In genomic region chr2:8489221-8489620, GRCh38 we compare ENCODE assay signal across 25 cellular contexts.
DNase-seq lines count a peak whose midpoint lies in the region; ATAC-seq, FAIRE-seq and TF ChIP-seq lines count a peak whose summit lies in the region.
"Had no signal": no experiment of that assay in that cellular context is flagged by ENCODE, and none has a peak within 500 bp of the region (broad histone marks: within the 10 kb centered on the region; RNA-seq: fewer than 3 reads in every experiment).

No MANE protein-coding gene starts in this region.

- no TSS peak for BruUV-seq in GM12878 (replicated peaks; lab: Mats Ljungman, UMichigan)

- TF ChIP-seq POLR2A in GM12878 (IDR thresholded peaks at IDR 0.05; ENCODE audit: low read depth, low read length), result no peak

- H3K9me3 ChIP-seq in CD4-positive, CD25-positive, alpha-beta regulatory T cell (ENCODE audit: control insufficient read depth in 2 of 2, low read length in 2 of 2), result no peaks in the 10 kb centered on the region
- H3K9me3 ChIP-seq in GM12878 (replicated peaks; ENCODE audit: control insufficient read depth, insufficient read depth, low read length), result no peaks in the 10 kb centered on the region
- H3K9me3 ChIP-seq: ascending aorta, Peyer's patch, SJSA1, stomach had no signal

- H3K4me3 ChIP-seq in CD4-positive, CD25-positive, alpha-beta regulatory T cell (ENCODE audit: low read depth, low read length), result peak overlapping the region; percentile 87
- H3K4me3 ChIP-seq in GM12865 (ENCODE audit: low read depth, low read length) (peak overlapping the region; percentile 63), GM12878 (no peak overlapping the region)
- H3K4me3 ChIP-seq: ascending aorta, Peyer's patch, SJSA1 had no signal

- H3K4me1 ChIP-seq in CD4-positive, CD25-positive, alpha-beta regulatory T cell (ENCODE audit: control insufficient read depth, insufficient read depth, low read length, poor library complexity, severe bottlenecking), result peaks cover 46% of the 10 kb centered on the region
- peaks cover 19% of the 10 kb centered on the region for H3K4me1 ChIP-seq in GM12878 (ENCODE audit: control insufficient read depth, insufficient read depth, low read length)
- H3K4me1 ChIP-seq: SJSA1 had no signal

- POLR2A ChIA-PET in GM12878 (lab: Charles Lee), result interaction anchor here (0.9 to 6.2 kb wide), 13 partner anchors 11 to 193 kb away, joined by 3 to 40 read pairs (median 7); no protein-coding TSS in a partner anchor
- POLR2A ChIA-PET in naive thymus-derived CD8-positive, alpha-beta T cell (lab: Charles Lee), result no interaction called here

- no peak for DNase-seq in CD4-positive, CD25-positive, alpha-beta regulatory T cell
- DNase-seq in GM12865 (ENCODE audit: low read depth) (no peak), GM12878 (ENCODE audit: low read depth, low spot score) (no peak), CD1c-positive myeloid dendritic cell (ENCODE audit: extremely low spot score) (no peak), NCI-H774 (lab: John Stamatoyannopoulos, UW) (no peak)
- DNase-seq in naive thymus-derived CD8-positive, alpha-beta T cell, result no peak
- DNase-seq: activated CD4-positive, CD25-positive, alpha-beta regulatory T cell; cerebellar nuclear complex; COR-L47; endodermal cell; IMR-90; left cardiac atrium; NCI-H1417 treated with DMSO at 0.1 percent for 48 hours; NCI-H2107; nephron progenitor cell; small intestine; stimulated activated CD4-positive, alpha-beta T cell treated with anti-CD3 and anti-CD28 coated beads, Interleukin-2, amount 100 ng/mL, for 48 hours; stomach had no signal

- peak overlapping the region; percentile 93 to 96 (median 95) for H3K27ac Mint-ChIP-seq in CD4-positive, CD25-positive, alpha-beta regulatory T cell
- H3K27ac Mint-ChIP-seq in naive thymus-derived CD8-positive, alpha-beta T cell, result peak overlapping the region in 6 of 10 donors; percentile 55 to 90 (median 81)
- H3K27ac Mint-ChIP-seq: endodermal cell; nephron progenitor cell; T-helper 2 cell treated with Interferon-gamma antibody and Interleukin-4, amounts not matched to agents 5 μg/mL and 100 μg/mL, for 36 hours had no signal

- no peaks in the 10 kb centered on the region for H4K20me1 ChIP-seq in GM12878 (ENCODE audit: control insufficient read depth, insufficient read depth)

- no peak for TF ChIP-seq RAD21 in GM12878 (IDR thresholded peaks at IDR 0.05; ENCODE audit: insufficient read depth, low read depth, low read length)

- RAD21 ChIA-PET in GM12878 (lab: Charles Lee; ENCODE audit: unreplicated experiment), result interaction anchor here (0.7 to 5.6 kb wide), 20 partner anchors 11 to 1062 kb away, joined by 3 to 77 read pairs (median 9); partner anchors contain the start of gene ID2

- WGBS in GM12878 (ENCODE audit: insufficient coverage, insufficient replicate concordance, low lambda C conversion rate, missing lambda C conversion rate), result 96% methylated on average over 7 of the region's 7 CpGs

- H3K79me2 ChIP-seq in GM12878 (ENCODE audit: control insufficient read depth, insufficient read depth, low read length), result peaks cover 33% of the 10 kb centered on the region

- no peaks in the 10 kb centered on the region for H3K27me3 Mint-ChIP-seq in CD4-positive, CD25-positive, alpha-beta regulatory T cell
- H3K27me3 Mint-ChIP-seq in naive thymus-derived CD8-positive, alpha-beta T cell, result peaks cover 0 to 4% (median 2%) of the 10 kb centered on the region in 5 donors
- H3K27me3 Mint-ChIP-seq: type B pancreatic cell had no signal

- TF ChIP-seq CTCF in GM12865 (IDR thresholded peaks at IDR 0.05; ENCODE audit: insufficient read depth, low read depth, low read length, missing control alignments), result no peak
- TF ChIP-seq CTCF in GM12878 (IDR thresholded peaks at IDR 0.05 in 2 of 3, conservative IDR thresholded peaks at IDR 0.05 in 1 of 3; ENCODE audit: control insufficient read depth in 2 of 3, extremely low read depth in 1 of 3, insufficient read depth in 1 of 3, low read depth in 3 of 3, low read length in 3 of 3), result no peak

- intact Hi-C loops in GM12878 (cut with micrococcal nuclease; ENCODE audit: unreplicated experiment), result loop anchor here (5.0 to 10.0 kb wide), 5 partner anchors 38 to 972 kb away; no protein-coding TSS in a partner anchor

- peak overlapping the region; percentile 50 to 94 (median 76) for H3K4me3 Mint-ChIP-seq in CD4-positive, CD25-positive, alpha-beta regulatory T cell
- peak overlapping the region in 5 of 10 donors; percentile 81 to 87 (median 85) for H3K4me3 Mint-ChIP-seq in naive thymus-derived CD8-positive, alpha-beta T cell
- H3K4me3 Mint-ChIP-seq: endodermal cell; nephron progenitor cell; T-helper 2 cell treated with Interferon-gamma antibody and Interleukin-4, amounts not matched to agents 5 μg/mL and 100 μg/mL, for 36 hours; type B pancreatic cell had no signal

- H2AFZ ChIP-seq in GM12878 (ENCODE audit: control insufficient read depth, low read depth, low read length), result no peak overlapping the region

- TF ChIP-seq EP300 in GM12878 (IDR thresholded peaks at IDR 0.05; ENCODE audit: borderline replicate concordance in 1 of 2, control insufficient read depth in 1 of 2, low read depth in 2 of 2, low read length in 2 of 2), result no peak

- H3K4me2 ChIP-seq in GM12878 (ENCODE audit: control insufficient read depth, insufficient read depth), result peak overlapping the region; percentile 77

- no peaks in the 10 kb centered on the region for H3K9me3 Mint-ChIP-seq in CD4-positive, CD25-positive, alpha-beta regulatory T cell
- H3K9me3 Mint-ChIP-seq in naive thymus-derived CD8-positive, alpha-beta T cell, result no peaks in the 10 kb centered on the region
- H3K9me3 Mint-ChIP-seq: endodermal cell; nephron progenitor cell; T-helper 2 cell treated with Interferon-gamma antibody and Interleukin-4, amounts not matched to agents 5 μg/mL and 100 μg/mL, for 36 hours; type B pancreatic cell had no signal

- no peak overlapping the region; the same call in 1 of the 2 replicates for H3K9ac ChIP-seq in GM12878 (ENCODE audit: control insufficient read depth, insufficient read depth, low read length)

- in situ Hi-C loops in GM12878 (cut with MboI), result no loop called here

- no peaks in the 10 kb centered on the region for H3K36me3 Mint-ChIP-seq in CD4-positive, CD25-positive, alpha-beta regulatory T cell
- no peaks in the 10 kb centered on the region for H3K36me3 Mint-ChIP-seq in naive thymus-derived CD8-positive, alpha-beta T cell
- H3K36me3 Mint-ChIP-seq: type B pancreatic cell had no signal

- CTCF ChIA-PET in GM12878 (lab: Yijun Ruan, JAX), result interaction anchor here (0.9 to 2.6 kb wide), 13 partner anchors 10 to 226 kb away, joined by 3 to 24 read pairs (median 3); partner anchors contain the start of gene ID2

- no peaks in the 10 kb centered on the region for H3K27me3 ChIP-seq in CD4-positive, CD25-positive, alpha-beta regulatory T cell (ENCODE audit: control insufficient read depth, insufficient read depth, low read length)
- H3K27me3 ChIP-seq in GM12878 (replicated peaks in 1 of 2; ENCODE audit: control insufficient read depth in 2 of 2, insufficient read depth in 2 of 2, low read length in 1 of 2), result no peaks in the 10 kb centered on the region
- H3K27me3 ChIP-seq: ascending aorta, Peyer's patch, SJSA1 had no signal

- peak overlapping the region; percentile 88 for H3K27ac ChIP-seq in CD4-positive, CD25-positive, alpha-beta regulatory T cell (ENCODE audit: insufficient read depth, low read length, poor library complexity, severe bottlenecking)
- H3K27ac ChIP-seq in GM12878 (ENCODE audit: control insufficient read depth, insufficient read depth), result no peak overlapping the region
- H3K27ac ChIP-seq: ascending aorta, SJSA1 had no signal

- no peak for ATAC-seq in CD4-positive, CD25-positive, alpha-beta regulatory T cell (ENCODE audit: low read depth in 2 of 2)
- ATAC-seq in GM12878, result no peak
- ATAC-seq in naive thymus-derived CD8-positive, alpha-beta T cell, result no peak
- no peak for ATAC-seq in GM21786 (IDR thresholded peaks at IDR 0.05; ENCODE audit: unreplicated experiment)
- no peak for ATAC-seq in GM18873 (IDR thresholded peaks at IDR 0.05; ENCODE audit: low FRiP score, unreplicated experiment)

- peaks cover 17 to 52% (median 39%) of the 10 kb centered on the region in 4 donors for H3K4me1 Mint-ChIP-seq in CD4-positive, CD25-positive, alpha-beta regulatory T cell
- H3K4me1 Mint-ChIP-seq in naive thymus-derived CD8-positive, alpha-beta T cell, result peaks cover 17 to 48% (median 23%) of the 10 kb centered on the region in 4 donors

- FAIRE-seq in GM12878 (lab: Jason Lieb, UNC), result no peak
- FAIRE-seq: small intestine had no signal

- SMC1A ChIA-PET in GM12878 (lab: Charles Lee; ENCODE audit: uncharacterized antibody, unreplicated experiment), result interaction anchor here (1.2 to 8.2 kb wide), 14 partner anchors 8 to 192 kb away, joined by 3 to 79 read pairs (median 12); partner anchors contain the start of gene ID2

- H3K36me3 ChIP-seq in CD4-positive, CD25-positive, alpha-beta regulatory T cell (ENCODE audit: control insufficient read depth, insufficient read depth, low read length), result no peaks in the 10 kb centered on the region
- H3K36me3 ChIP-seq in GM12878 (ENCODE audit: control insufficient read depth in 2 of 2, insufficient read depth in 2 of 2, low read length in 1 of 2), result no peaks in the 10 kb centered on the region
- H3K36me3 ChIP-seq: ascending aorta, Peyer's patch, SJSA1, stomach had no signal

TF ChIP-seq in GM12878, 131 proteins besides CTCF, POLR2A, EP300 and RAD21 (continues in another document):
- TF ChIP-seq BACH1 (IDR thresholded peaks at IDR 0.05; ENCODE audit: borderline replicate concordance), result peak; percentile 33; the same call in 1 of the 2 replicates
- TF ChIP-seq, protein P1, sequence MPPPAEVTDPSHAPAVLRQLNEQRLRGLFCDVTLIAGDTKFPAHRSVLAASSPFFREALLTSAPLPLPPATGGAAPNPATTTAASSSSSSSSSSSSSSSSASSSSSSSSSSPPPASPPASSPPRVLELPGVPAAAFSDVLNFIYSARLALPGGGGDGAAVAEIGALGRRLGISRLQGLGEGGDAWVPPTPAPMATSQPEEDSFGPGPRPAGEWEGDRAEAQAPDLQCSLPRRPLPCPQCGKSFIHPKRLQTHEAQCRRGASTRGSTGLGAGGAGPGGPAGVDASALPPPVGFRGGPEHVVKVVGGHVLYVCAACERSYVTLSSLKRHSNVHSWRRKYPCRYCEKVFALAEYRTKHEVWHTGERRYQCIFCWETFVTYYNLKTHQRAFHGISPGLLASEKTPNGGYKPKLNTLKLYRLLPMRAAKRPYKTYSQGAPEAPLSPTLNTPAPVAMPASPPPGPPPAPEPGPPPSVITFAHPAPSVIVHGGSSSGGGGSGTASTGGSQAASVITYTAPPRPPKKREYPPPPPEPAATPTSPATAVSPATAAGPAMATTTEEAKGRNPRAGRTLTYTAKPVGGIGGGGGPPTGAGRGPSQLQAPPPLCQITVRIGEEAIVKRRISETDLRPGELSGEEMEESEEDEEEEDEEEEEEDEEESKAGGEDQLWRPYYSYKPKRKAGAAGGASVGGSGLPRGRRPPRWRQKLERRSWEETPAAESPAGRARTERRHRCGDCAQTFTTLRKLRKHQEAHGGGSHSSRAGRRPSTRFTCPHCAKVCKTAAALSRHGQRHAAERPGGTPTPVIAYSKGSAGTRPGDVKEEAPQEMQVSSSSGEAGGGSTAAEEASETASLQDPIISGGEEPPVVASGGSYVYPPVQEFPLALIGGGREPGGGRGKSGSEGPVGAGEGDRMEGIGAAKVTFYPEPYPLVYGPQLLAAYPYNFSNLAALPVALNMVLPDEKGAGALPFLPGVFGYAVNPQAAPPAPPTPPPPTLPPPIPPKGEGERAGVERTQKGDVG (CRISPR knock-in tag; IDR thresholded peaks at IDR 0.05), result no peak
- no peak for TF ChIP-seq ZNF207 (IDR thresholded peaks at IDR 0.05; ENCODE audit: borderline replicate concordance)
